Comparison of ENCODE assay signal across 18 cellular contexts in genomic region chrX:49214996-49215526, GRCh38. TPM values are rescaled to one million over a fixed set of nuclear protein-coding genes. Genes with fewer than 3 reads are reported as not detected.
DNase-seq lines count a peak whose midpoint lies in the region; ATAC-seq and TF ChIP-seq lines count a peak whose summit lies in the region.
"Had no signal": no experiment of that assay in that cellular context is flagged by ENCODE, and none has a peak within 500 bp of the region (broad histone marks: within the 10 kb centered on the region; RNA-seq: fewer than 3 reads in every experiment).

No MANE protein-coding gene starts in this region.

- H2AK5ac ChIP-seq in trophoblast cell (ENCODE audit: low read length), result no peak overlapping the region

- no peak overlapping the region for H4K91ac ChIP-seq in trophoblast cell (ENCODE audit: low read depth, low read length)

- H2AFZ ChIP-seq in trophoblast cell (ENCODE audit: insufficient read depth, low read length, poor library complexity), result no peak overlapping the region

- TF ChIP-seq CTCF in natural killer cell (IDR thresholded peaks at IDR 0.05), result no peak

- no peak overlapping the region for H3K4me3 ChIP-seq in trophoblast cell (ENCODE audit: low read depth, low read length)
- H3K4me3 ChIP-seq: A549; BLaER1 treated with 17β-estradiol and CSF1 and Interleukin-3, amounts not matched to agents 10 nM and 100 nM had no signal

- no peak overlapping the region for H3K4me2 ChIP-seq in trophoblast cell (ENCODE audit: low read length)
- H3K4me2 ChIP-seq: A549; BLaER1 treated with 17β-estradiol and CSF1 and Interleukin-3, amounts not matched to agents 10 nM and 100 nM had no signal

- H3K27ac ChIP-seq in trophoblast cell (ENCODE audit: low read depth, low read length), result no peak overlapping the region
- H3K27ac ChIP-seq: 22Rv1; A549; BLaER1 treated with 17β-estradiol and CSF1 and Interleukin-3, amounts not matched to agents 10 nM and 100 nM; C4-2B had no signal

- WGBS in trophoblast cell (ENCODE audit: extremely low coverage, insufficient coverage, insufficient read length), result no CpG with 5 or more reads among the region's 14 CpGs

- H3K27me3 Mint-ChIP-seq in natural killer cell treated with Interleukin-12 subunit alpha and Interleukin-12 subunit beta and Interleukin-15 and Interleukin-18, amount 100 ng/mL, for 72 hours, result peaks cover 0 to 3% of the 10 kb centered on the region in 2 donors
- peaks cover 0 to 4% of the 10 kb centered on the region in 2 donors for H3K27me3 Mint-ChIP-seq in natural killer cell (ENCODE audit: low read depth in 2 of 2)
- H3K27me3 Mint-ChIP-seq: B cell; CD4-positive, alpha-beta T cell had no signal

- no peak overlapping the region for H3K4ac ChIP-seq in trophoblast cell (ENCODE audit: low read depth, low read length)

- H3K27me3 ChIP-seq in trophoblast cell (ENCODE audit: insufficient read depth, low read length), result no peaks in the 10 kb centered on the region

- H2BK120ac ChIP-seq in trophoblast cell (ENCODE audit: insufficient read depth, low read length, poor library complexity), result no peak overlapping the region

- H3K27ac Mint-ChIP-seq in natural killer cell treated with Interleukin-12 subunit alpha and Interleukin-12 subunit beta and Interleukin-15 and Interleukin-18, amount 100 ng/mL, for 72 hours, result no peak overlapping the region
- H3K27ac Mint-ChIP-seq in natural killer cell, result no peak overlapping the region
- H3K27ac Mint-ChIP-seq: B cell; CD4-positive, alpha-beta T cell; CD8-positive, alpha-beta T cell had no signal

- no peaks in the 10 kb centered on the region for H3K36me3 ChIP-seq in trophoblast cell (ENCODE audit: control insufficient read depth in 1 of 2, insufficient read depth in 2 of 2, low read length in 2 of 2)
- H3K36me3 ChIP-seq: BLaER1 treated with 17β-estradiol and CSF1 and Interleukin-3, amounts not matched to agents 10 nM and 100 nM had no signal

- H4K12ac ChIP-seq in trophoblast cell (ENCODE audit: low read depth, low read length), result no peak overlapping the region

- no peaks in the 10 kb centered on the region for H3K9me3 ChIP-seq in trophoblast cell (ENCODE audit: insufficient read depth, low read depth, low read length)
- H3K9me3 ChIP-seq: A549, Caco-2 had no signal

- ATAC-seq in natural killer cell treated with Interleukin-12 subunit alpha and Interleukin-12 subunit beta and Interleukin-15 and Interleukin-18, amount 100 ng/mL, for 72 hours, result no peak
- ATAC-seq in natural killer cell, result no peak
- ATAC-seq in left ventricle myocardium superior, result no peak
- ATAC-seq: A549; CD8-positive, alpha-beta T cell had no signal

- H3K23ac ChIP-seq in trophoblast cell (ENCODE audit: low read length), result no peak overlapping the region

- peak; percentile 47 for DNase-seq in natural killer cell treated with Interleukin-12 subunit alpha and Interleukin-12 subunit beta and Interleukin-15 and Interleukin-18, amount 100 ng/mL, for 72 hours (ENCODE audit: low spot score)
- no peak for DNase-seq in natural killer cell
- peak; percentile 56 to 60 for DNase-seq in trophoblast cell
- DNase-seq in left ventricle myocardium superior, result no peak
- no peak for DNase-seq in activated CD4-positive, alpha-beta T cell treated with anti-CD3 and anti-CD28 coated beads, Interleukin-2, amount 50 U/mL, for 1 hour
- DNase-seq: AML-193; Caco-2; Calu3; CD4-positive, alpha-beta T cell; CD8-positive, alpha-beta T cell; DMS79 treated with DMSO at 0.1 percent for 48 hours; GF-D8 had no signal

- H3K79me1 ChIP-seq in trophoblast cell (ENCODE audit: low read length), result no peaks in the 10 kb centered on the region

- intact Hi-C loops in natural killer cell (cut with micrococcal nuclease) (no loop called here), left ventricle myocardium superior (cut with micrococcal nuclease) (no loop called here)

- no peak overlapping the region for H4K8ac ChIP-seq in trophoblast cell (ENCODE audit: low read depth, low read length)

- H3K79me2 ChIP-seq in trophoblast cell (ENCODE audit: control insufficient read depth, insufficient read depth, low read length, poor library complexity), result no peaks in the 10 kb centered on the region

- H3K9ac ChIP-seq in trophoblast cell (ENCODE audit: low read length), result no peak overlapping the region
- H3K9ac ChIP-seq: BLaER1 treated with 17β-estradiol and CSF1 and Interleukin-3, amounts not matched to agents 10 nM and 100 nM had no signal

- H3K4me1 Mint-ChIP-seq in natural killer cell treated with Interleukin-12 subunit alpha and Interleukin-12 subunit beta and Interleukin-15 and Interleukin-18, amount 100 ng/mL, for 72 hours (ENCODE audit: low read depth in 2 of 2), result no peaks in the 10 kb centered on the region
- no peaks in the 10 kb centered on the region for H3K4me1 Mint-ChIP-seq in natural killer cell
- H3K4me1 Mint-ChIP-seq: B cell had no signal

- H3K18ac ChIP-seq in trophoblast cell (ENCODE audit: low read length), result no peak overlapping the region

- H3K4me1 ChIP-seq in trophoblast cell (ENCODE audit: control insufficient read depth in 1 of 2, insufficient read depth in 2 of 2, low read length in 2 of 2), result no peaks in the 10 kb centered on the region
- H3K4me1 ChIP-seq: A549, Caco-2 had no signal

- H2BK12ac ChIP-seq in trophoblast cell (ENCODE audit: low read length), result no peak overlapping the region

- H3K36me3 Mint-ChIP-seq in natural killer cell treated with Interleukin-12 subunit alpha and Interleukin-12 subunit beta and Interleukin-15 and Interleukin-18, amount 100 ng/mL, for 72 hours, result no peaks in the 10 kb centered on the region
- H3K36me3 Mint-ChIP-seq in natural killer cell, result no peaks in the 10 kb centered on the region
- H3K36me3 Mint-ChIP-seq: CD8-positive, alpha-beta T cell had no signal

- no peak overlapping the region for H2BK5ac ChIP-seq in trophoblast cell (ENCODE audit: low read depth, low read length, poor library complexity)

- H3K9me3 Mint-ChIP-seq in natural killer cell treated with Interleukin-12 subunit alpha and Interleukin-12 subunit beta and Interleukin-15 and Interleukin-18, amount 100 ng/mL, for 72 hours, result peaks cover 5% of the 10 kb centered on the region
- no peaks in the 10 kb centered on the region for H3K9me3 Mint-ChIP-seq in natural killer cell
- H3K9me3 Mint-ChIP-seq: CD4-positive, alpha-beta T cell; CD8-positive, alpha-beta T cell had no signal

- no peak overlapping the region for H3K14ac ChIP-seq in trophoblast cell (ENCODE audit: low read length)

- H3K4me3 Mint-ChIP-seq in natural killer cell treated with Interleukin-12 subunit alpha and Interleukin-12 subunit beta and Interleukin-15 and Interleukin-18, amount 100 ng/mL, for 72 hours, result no peak overlapping the region
- no peak overlapping the region for H3K4me3 Mint-ChIP-seq in natural killer cell
- H3K4me3 Mint-ChIP-seq: B cell; CD4-positive, alpha-beta T cell; CD8-positive, alpha-beta T cell had no signal

RNA-seq across cellular contexts. Expression of gene SYP, which starts 15.1 kb away (rescaled TPM):
- total RNA-seq in natural killer cell treated with Interleukin-12 subunit alpha and Interleukin-12 subunit beta and Interleukin-15 and Interleukin-18, amount 100 ng/mL, for 72 hours, result 1 to 10 TPM in 1 of 2 donors, under 1 TPM in 1; 0.84 to 1.7 TPM
- total RNA-seq in natural killer cell, result 1 to 10 TPM in 1 of 3 donors, under 1 TPM in 2; 0.36 to 1.0 (median 0.80) TPM
- 0.14 and 0.16 TPM in 2 replicates for polyA plus RNA-seq in trophoblast cell (2013)
- total RNA-seq in left ventricle myocardium superior, result 1.5 TPM

RNA-seq across cellular contexts. Expression of gene CACNA1F, which starts 18.1 kb away (rescaled TPM):
- total RNA-seq in natural killer cell treated with Interleukin-12 subunit alpha and Interleukin-12 subunit beta and Interleukin-15 and Interleukin-18, amount 100 ng/mL, for 72 hours, result under 1 TPM in 1 of 2 donors, not detected in 1; 0.14 TPM
- total RNA-seq in natural killer cell, result 1 to 10 TPM in 1 of 3 donors, under 1 TPM in 2; 0.48 to 1.1 (median 0.66) TPM
- 0.05 and 0.07 TPM in 2 replicates for polyA plus RNA-seq in trophoblast cell (2013)
- 0.47 TPM for total RNA-seq in left ventricle myocardium superior
- total RNA-seq: A172, Calu3 had no signal
- polyA plus RNA-seq: A549 had no signal

RNA-seq across cellular contexts. Expression of gene CCDC22, which starts 20.2 kb away (rescaled TPM):
- 10 to 100 TPM; 25.6 to 25.7 TPM for total RNA-seq in natural killer cell treated with Interleukin-12 subunit alpha and Interleukin-12 subunit beta and Interleukin-15 and Interleukin-18, amount 100 ng/mL, for 72 hours
- 10 to 100 TPM; 19.6 to 22.8 (median 22.1) TPM for total RNA-seq in natural killer cell
- polyA plus RNA-seq in trophoblast cell (2013), result 7.6 and 7.8 TPM in 2 replicates
- total RNA-seq in left ventricle myocardium superior, result 12.3 TPM

RNA-seq across cellular contexts. Expression of gene PRICKLE3, which starts 28.9 kb away (rescaled TPM):
- 10 to 100 TPM; 13.1 to 16.0 TPM for total RNA-seq in natural killer cell treated with Interleukin-12 subunit alpha and Interleukin-12 subunit beta and Interleukin-15 and Interleukin-18, amount 100 ng/mL, for 72 hours
- total RNA-seq in natural killer cell (1 to 10 TPM; 6.2 to 7.9 (median 6.3) TPM), left ventricle myocardium superior (12.7 TPM)
- polyA plus RNA-seq in trophoblast cell (2013), result 12.6 TPM in 2 replicates

RNA-seq across cellular contexts. Expression of gene PLP2, which starts 43.4 kb away (rescaled TPM):
- 10 to 100 TPM; 50.6 to 54.0 TPM for total RNA-seq in natural killer cell treated with Interleukin-12 subunit alpha and Interleukin-12 subunit beta and Interleukin-15 and Interleukin-18, amount 100 ng/mL, for 72 hours
- total RNA-seq in natural killer cell (10 to 100 TPM; 29.3 to 69.7 (median 34.8) TPM), left ventricle myocardium superior (62.3 TPM)
- 35.9 and 37.5 TPM in 2 replicates for polyA plus RNA-seq in trophoblast cell (2013)

Comparison
In these comparisons a context has a peak if more than half of its experiments do, and no peak if none do; other contexts are left out.
1. DNase-seq: peak in natural killer cell treated with Interleukin-12 subunit alpha and Interleukin-12 subunit beta and Interleukin-15 and Interleukin-18, amount 100 ng/mL, for 72 hours (single experiment) and trophoblast cell (2 of 2); none in natural killer cell (single experiment), left ventricle myocardium superior (single experiment) and activated CD4-positive, alpha-beta T cell treated with anti-CD3 and anti-CD28 coated beads, Interleukin-2, amount 50 U/mL, for 1 hour (single experiment).